21 cellular contexts compared by ENCODE assay signal in genomic region chr7:38323156-38323555, GRCh38.
"Had no signal": no experiment of that assay in that cellular context is flagged by ENCODE, and none has a peak within 500 bp of the region (broad histone marks: within the 10 kb centered on the region; RNA-seq: fewer than 3 reads in every experiment).

No MANE protein-coding gene starts in this region.

- H3K36me3 Mint-ChIP-seq: naive thymus-derived CD4-positive, alpha-beta T cell had no signal

- H3K9me3 Mint-ChIP-seq: neural crest cell; stimulated activated effector memory CD8-positive, alpha-beta T cell treated with anti-CD3 and anti-CD28 coated beads, Interleukin-12 subunit alpha, Interleukin-12 subunit beta, amount 100 ng/mL, for 72 hours; stimulated activated naive CD8-positive, alpha-beta T cell treated with anti-CD3 and anti-CD28 coated beads, Interleukin-15, amount 100 ng/mL, for 72 hours had no signal

- H3K4me1 Mint-ChIP-seq: neural crest cell had no signal

- H3K27ac Mint-ChIP-seq: stimulated activated effector memory CD8-positive, alpha-beta T cell treated with anti-CD3 and anti-CD28 coated beads, Interleukin-12 subunit alpha, Interleukin-12 subunit beta, amount 100 ng/mL, for 72 hours; stimulated activated naive CD8-positive, alpha-beta T cell treated with anti-CD3 and anti-CD28 coated beads, Interleukin-15, amount 100 ng/mL, for 72 hours had no signal

- H3K4me3 ChIP-seq: esophagus squamous epithelium, gastrocnemius medialis, heart right ventricle, ovary, right atrium auricular region, sigmoid colon, thoracic aorta, transverse colon had no signal

- H3K4me3 Mint-ChIP-seq: naive thymus-derived CD4-positive, alpha-beta T cell; neural crest cell; stimulated activated effector memory CD8-positive, alpha-beta T cell treated with anti-CD3 and anti-CD28 coated beads, Interleukin-12 subunit alpha, Interleukin-12 subunit beta, amount 100 ng/mL, for 72 hours; stimulated activated naive CD8-positive, alpha-beta T cell treated with anti-CD3 and anti-CD28 coated beads, Interleukin-15, amount 100 ng/mL, for 72 hours had no signal

- ATAC-seq: gastrocnemius medialis; heart right ventricle; left lobe of liver; naive thymus-derived CD4-positive, alpha-beta T cell; stimulated activated effector memory CD8-positive, alpha-beta T cell treated with anti-CD3 and anti-CD28 coated beads, Interleukin-12 subunit alpha, Interleukin-12 subunit beta, amount 100 ng/mL, for 72 hours; stimulated activated naive CD8-positive, alpha-beta T cell treated with anti-CD3 and anti-CD28 coated beads, Interleukin-15, amount 100 ng/mL, for 72 hours had no signal

- DNase-seq: effector memory CD4-positive, alpha-beta T cell; esophagus squamous epithelium; gastrocnemius medialis; heart right ventricle; hypothalamus; islet precursor cell; mammary epithelial cell; naive thymus-derived CD4-positive, alpha-beta T cell; ovary; sigmoid colon; small intestine; stimulated activated CD4-positive, alpha-beta T cell treated with anti-CD3 and anti-CD28 coated beads, Interleukin-12 subunit alpha, Interleukin-12 subunit beta, amount 100 ng/mL, for 4 hours; stimulated activated CD4-positive, alpha-beta T cell treated with anti-CD3 and anti-CD28 coated beads, Interleukin-2, amount 100 ng/mL, for 48 hours; stimulated activated naive CD8-positive, alpha-beta T cell treated with anti-CD3 and anti-CD28 coated beads, Interleukin-15, amount 100 ng/mL, for 72 hours; substantia nigra; transverse colon had no signal

- H3K27me3 Mint-ChIP-seq: naive thymus-derived CD4-positive, alpha-beta T cell; stimulated activated naive CD8-positive, alpha-beta T cell treated with anti-CD3 and anti-CD28 coated beads, Interleukin-15, amount 100 ng/mL, for 72 hours had no signal
